8 cellular contexts compared by ENCODE assay signal in genomic region chr19:36140289-36141038, GRCh38. TPM values are rescaled to one million over a fixed set of nuclear protein-coding genes. Genes with fewer than 3 reads are reported as not detected.
A peak's percentile ranks its signal among the peaks of the same experiment; 100 is the strongest.
DNase-seq lines count a peak whose midpoint lies in the region; ATAC-seq, FAIRE-seq and TF ChIP-seq lines count a peak whose summit lies in the region.

No MANE protein-coding gene starts in this region.

- TF ChIP-seq RAD21 in K562 (CRISPR knock-in tag; conservative IDR thresholded peaks at IDR 0.05 in 1 of 2, IDR thresholded peaks at IDR 0.05 in 1 of 2): no peak

- TSS peak; percentile 88 for BruUV-seq in K562 (replicated peaks; lab: Mats Ljungman, UMichigan)

- peak; percentile 11 for ATAC-seq in GM18907 (IDR thresholded peaks at IDR 0.05; ENCODE audit: unreplicated experiment)
- peak; percentile 56 for ATAC-seq in K562
- ATAC-seq in HG03175 (IDR thresholded peaks at IDR 0.05; ENCODE audit: unreplicated experiment): no peak

- FAIRE-seq in K562 (lab: Jason Lieb, UNC): no peak

- H3K9ac ChIP-seq in SK-N-MC (ENCODE audit: insufficient read length) (peak overlapping the region; percentile 87), K562 (ENCODE audit: insufficient read depth in 1 of 2, low read depth in 2 of 2, low read length in 2 of 2) (peak overlapping the region; percentile 98 to 99), iPS-15b (ENCODE audit: low read depth, low read length) (peak overlapping the region; percentile 88), skeletal muscle satellite cell (ENCODE audit: low read depth, low read length) (peak overlapping the region; percentile 100)

- peaks cover 22% of the 10 kb centered on the region for H3K36me3 ChIP-seq in SK-N-MC (ENCODE audit: insufficient read depth, low read length)
- H3K36me3 ChIP-seq in K562 (ENCODE audit: control insufficient read depth, insufficient read depth, low read length): peaks cover 34% of the 10 kb centered on the region
- peaks cover 17% of the 10 kb centered on the region for H3K36me3 ChIP-seq in iPS-15b (ENCODE audit: control insufficient read depth, insufficient read depth, low read length)
- peaks cover 39% of the 10 kb centered on the region for H3K36me3 ChIP-seq in skeletal muscle satellite cell (ENCODE audit: insufficient read depth, low read length)

- H3K27ac ChIP-seq in SK-N-MC (peak overlapping the region; percentile 76; the same call in 1 of the 2 replicates), K562 (ENCODE audit: extremely low read depth, low read depth, low read length) (peak overlapping the region; percentile 99)

- TF ChIP-seq EP300 in K562 (IDR thresholded peaks at IDR 0.05; ENCODE audit: low read length): no peak

- intact Hi-C loops in K562 (cut with micrococcal nuclease): no loop called here

- TF ChIP-seq POLR2A in K562 (conservative IDR thresholded peaks at IDR 0.05): no peak; the same call in 1 of the 2 replicates

- peak overlapping the region; percentile 88 for H3K4me3 ChIP-seq in SK-N-MC
- H3K4me3 ChIP-seq in K562: peak overlapping the region; percentile 95
- peak overlapping the region; percentile 97 for H3K4me3 ChIP-seq in iPS-15b (ENCODE audit: low read depth, low read length)
- H3K4me3 ChIP-seq in skeletal muscle satellite cell (ENCODE audit: low read length): peak overlapping the region; percentile 100

- POLR2A ChIA-PET in K562 (lab: Yijun Ruan, JAX): interaction anchor here (0.6 to 2.1 kb wide), 6 partner anchors 11 to 1984 kb away, joined by 3 to 9 read pairs (median 3); no protein-coding TSS in a partner anchor

- TF ChIP-seq CTCF in K562 (IDR thresholded peaks at IDR 0.05 in 2 of 3, conservative IDR thresholded peaks at IDR 0.05 in 1 of 3; ENCODE audit: insufficient read depth in 2 of 3, low read depth in 1 of 3, low read length in 3 of 3): no peak

- no peaks in the 10 kb centered on the region for H3K9me3 ChIP-seq in SK-N-MC (ENCODE audit: low read depth, low read length)
- H3K9me3 ChIP-seq in K562 (replicated peaks; ENCODE audit: control insufficient read depth, insufficient read depth, low read depth, low read length): no peaks in the 10 kb centered on the region
- H3K9me3 ChIP-seq in iPS-15b (ENCODE audit: control insufficient read depth, insufficient read depth, low read length): no peaks in the 10 kb centered on the region
- H3K9me3 ChIP-seq in skeletal muscle satellite cell (replicated peaks; ENCODE audit: low read length): no peaks in the 10 kb centered on the region

- peaks cover 11% of the 10 kb centered on the region for H4K20me1 ChIP-seq in K562 (replicated peaks; ENCODE audit: control insufficient read depth, insufficient read depth, low read length)

- H3K27me3 ChIP-seq in K562 (ENCODE audit: control insufficient read depth in 2 of 2, insufficient read depth in 2 of 2, low read length in 2 of 2) (no peaks in the 10 kb centered on the region), iPS-15b (ENCODE audit: control insufficient read depth, insufficient read depth, low read length) (no peaks in the 10 kb centered on the region), skeletal muscle satellite cell (ENCODE audit: control insufficient read depth, insufficient read depth, low read length) (no peaks in the 10 kb centered on the region)

- peaks cover 13 to 37% of the 10 kb centered on the region in 2 experiments for H3K4me1 ChIP-seq in K562 (replicated peaks in 1 of 2; ENCODE audit: control insufficient read depth in 2 of 2, insufficient read depth in 2 of 2, low read length in 2 of 2)
- peaks cover 6% of the 10 kb centered on the region for H3K4me1 ChIP-seq in iPS-15b (ENCODE audit: control insufficient read depth, insufficient read depth, low read length)
- H3K4me1 ChIP-seq in skeletal muscle satellite cell (ENCODE audit: control insufficient read depth, insufficient read depth, low read length): peaks cover 33% of the 10 kb centered on the region

- WGBS in K562 (ENCODE audit: insufficient coverage, low coverage, missing lambda C conversion rate): 2% methylated on average over 21 of the region's 32 CpGs

- CTCF ChIA-PET in K562 (lab: Yijun Ruan, JAX; ENCODE audit: low intra/inter-chr PET ratio): no interaction called here

- DNase-seq in Ammon's horn (ENCODE audit: low spot score): peak; percentile 25
- peak; percentile 36 for DNase-seq in LoVo (ENCODE audit: low spot score)
- DNase-seq in SK-N-MC (ENCODE audit: low read depth, low spot score): no peak
- peak in 3 of 4 experiments; percentile 59 to 87 (median 83) for DNase-seq in K562 (ENCODE audit: extremely low read depth in 1 of 4, low spot score in 3 of 4)

- peaks cover 26% of the 10 kb centered on the region for H3K79me2 ChIP-seq in K562 (ENCODE audit: control insufficient read depth, insufficient read depth, low read length)

- H2AFZ ChIP-seq in K562 (ENCODE audit: low read depth, low read length): peak overlapping the region; percentile 69

- in situ Hi-C loops in K562 (cut with MboI): no loop called here

- H3K4me2 ChIP-seq in K562 (ENCODE audit: insufficient read depth, low read length): peak overlapping the region; percentile 96
- H3K4me2 ChIP-seq in skeletal muscle satellite cell (ENCODE audit: low read length): peak overlapping the region; percentile 100

- H3K9me1 ChIP-seq in K562 (ENCODE audit: control insufficient read depth, insufficient read depth, low read length): peaks cover 8% of the 10 kb centered on the region

RNA-seq across cellular contexts. Expression of gene CAPNS1, which starts 0.6 kb away (rescaled TPM):
- 75.9 and 160 TPM in 2 replicates for total RNA-seq in K562 (2011; cell fraction: chromatin; rRNA removed; ENCODE audit: low replicate concordance)
- 99.5 and 114 TPM in 2 replicates for total RNA-seq in K562 (2011; cell fraction: nucleolus; rRNA removed)
- 111 and 114 TPM in 2 replicates for total RNA-seq in K562 (2011; cell fraction: nucleoplasm; rRNA removed)
- total RNA-seq in K562 (2014; rRNA removed): 171 and 230 TPM in 2 replicates
- 173 and 179 TPM in 2 replicates for total RNA-seq in K562 (2014; rRNA removed; fragmentation: Illumina TruSeq; extraction: Trizol)
- 307 and 310 TPM in 2 replicates for total RNA-seq in K562 (2015; rRNA removed; fragmentation: Illumina TruSeq; extraction: Trizol)
- 400 and 436 TPM in 2 replicates for total RNA-seq in K562 (2021)
- 363 and 480 TPM in 2 replicates for polyA plus RNA-seq in K562 (2011; rRNA removed)
- polyA plus RNA-seq in K562 (2011; cell fraction: cytosol; rRNA removed): 251 and 533 TPM in 2 replicates
- polyA plus RNA-seq in K562 (2011; cell fraction: nucleus; rRNA removed): 166 and 183 TPM in 2 replicates
- 488 and 560 TPM in 2 replicates for polyA plus RNA-seq in K562 (2012)
- polyA plus RNA-seq in K562 (2014; fragmentation: Illumina TruSeq; extraction: Trizol): 576 and 589 TPM in 2 replicates
- polyA plus RNA-seq in K562 (2014; fragmentation: Nextera tagmentation; extraction: Ambion mirVana): 100 to 1,000 TPM in 1 of 2 experiments, 10 to 100 TPM in 1; 77.9 to 115 TPM
- polyA plus RNA-seq in K562 (2014; rRNA removed): 244 and 258 TPM in 2 replicates
- polyA minus RNA-seq in K562 (2011; rRNA and poly(A)+ RNA removed): 362 and 383 TPM in 2 replicates
- 263 and 311 TPM in 2 replicates for polyA minus RNA-seq in K562 (2011; cell fraction: cytosol; rRNA and poly(A)+ RNA removed)
- polyA minus RNA-seq in K562 (2011; cell fraction: nucleus; rRNA and poly(A)+ RNA removed): 26.4 and 46.1 TPM in 2 replicates
- 257 and 281 TPM in 2 replicates for total RNA-seq in skeletal muscle satellite cell (2012; rRNA removed)

RNA-seq across cellular contexts. Expression of gene COX7A1, which starts 11.8 kb away (rescaled TPM):
- not detected in 2 replicates for total RNA-seq in K562 (2011; cell fraction: chromatin; rRNA removed; ENCODE audit: low replicate concordance)
- total RNA-seq in K562 (2011; cell fraction: nucleolus; rRNA removed): not detected in 2 replicates
- not detected in 2 replicates for total RNA-seq in K562 (2011; cell fraction: nucleoplasm; rRNA removed)
- total RNA-seq in K562 (2014; rRNA removed) (not detected in 2 replicates), K562 (2014; rRNA removed; fragmentation: Illumina TruSeq; extraction: Trizol) (not detected in 2 replicates), K562 (2015; rRNA removed; fragmentation: Illumina TruSeq; extraction: Trizol) (not detected in 2 replicates), K562 (2021) (not detected in 2 replicates)
- polyA plus RNA-seq in K562 (2011; rRNA removed) (not detected in 2 replicates), K562 (2014; fragmentation: Illumina TruSeq; extraction: Trizol) (not detected in 2 replicates), K562 (2014; fragmentation: Nextera tagmentation; extraction: Ambion mirVana) (under 1 TPM in 1 of 2 experiments, not detected in 1; 0.08 TPM), K562 (2014; rRNA removed) (not detected in 2 replicates)
- polyA plus RNA-seq in K562 (2011; cell fraction: cytosol; rRNA removed): not detected in 2 replicates
- polyA plus RNA-seq in K562 (2011; cell fraction: nucleus; rRNA removed): not detected in 2 replicates
- polyA plus RNA-seq in K562 (2012): not detected in 2 replicates
- polyA minus RNA-seq in K562 (2011; rRNA and poly(A)+ RNA removed): not detected in 2 replicates
- not detected in 2 replicates for polyA minus RNA-seq in K562 (2011; cell fraction: cytosol; rRNA and poly(A)+ RNA removed)
- not detected in 2 replicates for polyA minus RNA-seq in K562 (2011; cell fraction: nucleus; rRNA and poly(A)+ RNA removed)
- 3.5 and 4.8 TPM in 2 replicates for total RNA-seq in skeletal muscle satellite cell (2012; rRNA removed)

RNA-seq across cellular contexts. Expression of gene TBCB, which starts 25.2 kb away (rescaled TPM):
- 14.8 and 29.2 TPM in 2 replicates for total RNA-seq in K562 (2011; cell fraction: chromatin; rRNA removed; ENCODE audit: low replicate concordance)
- total RNA-seq in K562 (2011; cell fraction: nucleolus; rRNA removed): 22.8 and 26.1 TPM in 2 replicates
- 20.6 and 22.5 TPM in 2 replicates for total RNA-seq in K562 (2011; cell fraction: nucleoplasm; rRNA removed)
- 99.0 and 115 TPM in 2 replicates for total RNA-seq in K562 (2014; rRNA removed)
- 38.2 and 47.7 TPM in 2 replicates for total RNA-seq in K562 (2014; rRNA removed; fragmentation: Illumina TruSeq; extraction: Trizol)
- total RNA-seq in K562 (2015; rRNA removed; fragmentation: Illumina TruSeq; extraction: Trizol): 57.2 and 58.9 TPM in 2 replicates
- total RNA-seq in K562 (2021): 71.0 and 79.5 TPM in 2 replicates
- polyA plus RNA-seq in K562 (2011; rRNA removed): 48.6 and 62.4 TPM in 2 replicates
- 85.7 and 124 TPM in 2 replicates for polyA plus RNA-seq in K562 (2011; cell fraction: cytosol; rRNA removed)
- polyA plus RNA-seq in K562 (2011; cell fraction: nucleus; rRNA removed): 36.5 and 40.8 TPM in 2 replicates
- 79.3 and 106 TPM in 2 replicates for polyA plus RNA-seq in K562 (2012)
- polyA plus RNA-seq in K562 (2014; fragmentation: Illumina TruSeq; extraction: Trizol): 57.8 and 66.5 TPM in 2 replicates
- 1 to 10 TPM; 3.5 to 5.3 TPM for polyA plus RNA-seq in K562 (2014; fragmentation: Nextera tagmentation; extraction: Ambion mirVana)
- 109 TPM in 2 replicates for polyA plus RNA-seq in K562 (2014; rRNA removed)
- 30.6 and 46.9 TPM in 2 replicates for polyA minus RNA-seq in K562 (2011; rRNA and poly(A)+ RNA removed)
- polyA minus RNA-seq in K562 (2011; cell fraction: cytosol; rRNA and poly(A)+ RNA removed): 25.7 and 30.2 TPM in 2 replicates
- polyA minus RNA-seq in K562 (2011; cell fraction: nucleus; rRNA and poly(A)+ RNA removed): 5.1 and 10.3 TPM in 2 replicates
- 162 and 206 TPM in 2 replicates for total RNA-seq in skeletal muscle satellite cell (2012; rRNA removed)

RNA-seq across cellular contexts. Expression of gene POLR2I, which starts 25.8 kb away (rescaled TPM):
- 11.1 and 40.1 TPM in 2 replicates for total RNA-seq in K562 (2011; cell fraction: chromatin; rRNA removed; ENCODE audit: low replicate concordance)
- 41.2 and 47.8 TPM in 2 replicates for total RNA-seq in K562 (2011; cell fraction: nucleolus; rRNA removed)
- 34.6 and 37.2 TPM in 2 replicates for total RNA-seq in K562 (2011; cell fraction: nucleoplasm; rRNA removed)
- 283 and 291 TPM in 2 replicates for total RNA-seq in K562 (2014; rRNA removed)
- total RNA-seq in K562 (2014; rRNA removed; fragmentation: Illumina TruSeq; extraction: Trizol): 34.3 and 51.0 TPM in 2 replicates
- total RNA-seq in K562 (2015; rRNA removed; fragmentation: Illumina TruSeq; extraction: Trizol): 109 and 112 TPM in 2 replicates
- total RNA-seq in K562 (2021): 123 and 126 TPM in 2 replicates
- polyA plus RNA-seq in K562 (2011; rRNA removed): 28.0 and 31.0 TPM in 2 replicates
- polyA plus RNA-seq in K562 (2011; cell fraction: cytosol; rRNA removed): 67.3 and 164 TPM in 2 replicates
- 57.9 and 81.5 TPM in 2 replicates for polyA plus RNA-seq in K562 (2011; cell fraction: nucleus; rRNA removed)
- 216 and 265 TPM in 2 replicates for polyA plus RNA-seq in K562 (2012)
- polyA plus RNA-seq in K562 (2014; fragmentation: Illumina TruSeq; extraction: Trizol): 71.8 and 112 TPM in 2 replicates
- 100 to 1,000 TPM; 197 to 235 TPM for polyA plus RNA-seq in K562 (2014; fragmentation: Nextera tagmentation; extraction: Ambion mirVana)
- 141 and 179 TPM in 2 replicates for polyA plus RNA-seq in K562 (2014; rRNA removed)
- 47.1 and 114 TPM in 2 replicates for polyA minus RNA-seq in K562 (2011; rRNA and poly(A)+ RNA removed)
- polyA minus RNA-seq in K562 (2011; cell fraction: cytosol; rRNA and poly(A)+ RNA removed): 109 and 165 TPM in 2 replicates
- 28.4 and 32.3 TPM in 2 replicates for polyA minus RNA-seq in K562 (2011; cell fraction: nucleus; rRNA and poly(A)+ RNA removed)
- 42.3 and 53.5 TPM in 2 replicates for total RNA-seq in skeletal muscle satellite cell (2012; rRNA removed)

RNA-seq across cellular contexts. Expression of gene OVOL3, which starts 29.5 kb away (rescaled TPM):
- total RNA-seq in K562 (2011; cell fraction: chromatin; rRNA removed; ENCODE audit: low replicate concordance): not detected in 2 replicates
- 0.67 TPM in 1 of 2 replicates, not detected in the other for total RNA-seq in K562 (2011; cell fraction: nucleolus; rRNA removed)
- not detected in 2 replicates for total RNA-seq in K562 (2011; cell fraction: nucleoplasm; rRNA removed)
- not detected in 2 replicates for total RNA-seq in K562 (2014; rRNA removed)
- not detected in 2 replicates for total RNA-seq in K562 (2014; rRNA removed; fragmentation: Illumina TruSeq; extraction: Trizol)
- total RNA-seq in K562 (2015; rRNA removed; fragmentation: Illumina TruSeq; extraction: Trizol): not detected in 2 replicates
- total RNA-seq in K562 (2021): not detected in 2 replicates
- polyA plus RNA-seq in K562 (2011; rRNA removed): not detected in 2 replicates
- polyA plus RNA-seq in K562 (2011; cell fraction: cytosol; rRNA removed): not detected in 2 replicates
- 0.23 TPM in 1 of 2 replicates, not detected in the other for polyA plus RNA-seq in K562 (2011; cell fraction: nucleus; rRNA removed)
- polyA plus RNA-seq in K562 (2012): 0.17 TPM in 1 of 2 replicates, not detected in the other
- not detected in 2 replicates for polyA plus RNA-seq in K562 (2014; fragmentation: Illumina TruSeq; extraction: Trizol)
- polyA plus RNA-seq in K562 (2014; fragmentation: Nextera tagmentation; extraction: Ambion mirVana): not detected
- polyA plus RNA-seq in K562 (2014; rRNA removed): not detected in 2 replicates
- not detected in 2 replicates for polyA minus RNA-seq in K562 (2011; rRNA and poly(A)+ RNA removed)
- polyA minus RNA-seq in K562 (2011; cell fraction: cytosol; rRNA and poly(A)+ RNA removed): not detected in 2 replicates
- polyA minus RNA-seq in K562 (2011; cell fraction: nucleus; rRNA and poly(A)+ RNA removed): not detected in 2 replicates
- total RNA-seq in skeletal muscle satellite cell (2012; rRNA removed): not detected in 2 replicates
